In the genomic region with DNA sequence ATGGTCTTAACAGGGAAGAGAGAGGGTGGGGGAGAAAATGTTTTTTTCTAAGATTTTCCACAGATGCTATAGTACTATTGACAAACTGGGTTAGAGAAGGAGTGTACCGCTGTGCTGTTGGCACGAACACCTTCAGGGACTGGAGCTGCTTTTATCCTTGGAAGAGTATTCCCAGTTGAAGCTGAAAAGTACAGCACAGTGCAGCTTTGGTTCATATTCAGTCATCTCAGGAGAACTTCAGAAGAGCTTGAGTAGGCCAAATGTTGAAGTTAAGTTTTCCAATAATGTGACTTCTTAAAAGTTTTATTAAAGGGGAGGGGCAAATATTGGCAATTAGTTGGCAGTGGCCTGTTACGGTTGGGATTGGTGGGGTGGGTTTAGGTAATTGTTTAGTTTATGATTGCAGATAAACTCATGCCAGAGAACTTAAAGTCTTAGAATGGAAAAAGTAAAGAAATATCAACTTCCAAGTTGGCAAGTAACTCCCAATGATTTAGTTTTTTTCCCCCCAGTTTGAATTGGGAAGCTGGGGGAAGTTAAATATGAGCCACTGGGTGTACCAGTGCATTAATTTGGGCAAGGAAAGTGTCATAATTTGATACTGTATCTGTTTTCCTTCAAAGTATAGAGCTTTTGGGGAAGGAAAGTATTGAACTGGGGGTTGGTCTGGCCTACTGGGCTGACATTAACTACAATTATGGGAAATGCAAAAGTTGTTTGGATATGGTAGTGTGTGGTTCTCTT, we compare ENCODE assay signal across 1 cellular context.
A peak's percentile ranks its signal among the peaks of the same experiment; 100 is the strongest.
TF ChIP-seq lines count a peak whose summit lies in the region.

No MANE protein-coding gene starts in this region.

TF ChIP-seq in K562, 482 proteins besides CTCF, POLR2A, EP300 and RAD21 (continued from another document and continues in another):
- TF ChIP-seq, protein P1, sequence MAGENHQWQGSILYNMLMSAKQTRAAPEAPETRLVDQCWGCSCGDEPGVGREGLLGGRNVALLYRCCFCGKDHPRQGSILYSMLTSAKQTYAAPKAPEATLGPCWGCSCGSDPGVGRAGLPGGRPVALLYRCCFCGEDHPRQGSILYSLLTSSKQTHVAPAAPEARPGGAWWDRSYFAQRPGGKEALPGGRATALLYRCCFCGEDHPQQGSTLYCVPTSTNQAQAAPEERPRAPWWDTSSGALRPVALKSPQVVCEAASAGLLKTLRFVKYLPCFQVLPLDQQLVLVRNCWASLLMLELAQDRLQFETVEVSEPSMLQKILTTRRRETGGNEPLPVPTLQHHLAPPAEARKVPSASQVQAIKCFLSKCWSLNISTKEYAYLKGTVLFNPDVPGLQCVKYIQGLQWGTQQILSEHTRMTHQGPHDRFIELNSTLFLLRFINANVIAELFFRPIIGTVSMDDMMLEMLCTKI (IDR thresholded peaks at IDR 0.05; ENCODE audit: partially characterized antibody) = no peak
- TF ChIP-seq SIX5 (IDR thresholded peaks at IDR 0.05; ENCODE audit: borderline replicate concordance in 1 of 2, insufficient read depth in 1 of 2, low read depth in 1 of 2, low read length in 2 of 2) (no peak), ZNF644 (tag; IDR thresholded peaks at IDR 0.05; ENCODE audit: low read depth) (no peak), MYC (IDR thresholded peaks at IDR 0.05; ENCODE audit: low read depth, low read length) (no peak), MYC (CRISPR knock-in tag; IDR thresholded peaks at IDR 0.05; ENCODE audit: borderline replicate concordance, low read depth) (no peak), SNRNP70 (optimal IDR thresholded peaks at IDR 0.05; ENCODE audit: low read depth, low read length) (no peak), THRAP3 (IDR thresholded peaks at IDR 0.05; ENCODE audit: borderline replicate concordance) (peak; percentile 97; the same call in 1 of the 2 replicates), ZNF766 (CRISPR knock-in tag; conservative IDR thresholded peaks at IDR 0.05) (no peak), SAP30 (IDR thresholded peaks at IDR 0.05; ENCODE audit: borderline replicate concordance, insufficient read depth, low read depth, low read length, poor library complexity, severe bottlenecking) (no peak), BRD4 (IDR thresholded peaks at IDR 0.05) (no peak), RBBP5 (IDR thresholded peaks at IDR 0.05; ENCODE audit: borderline replicate concordance, insufficient read depth, low read length, poor library complexity, severe bottlenecking) (no peak), SMARCA5 (IDR thresholded peaks at IDR 0.05) (no peak), POLR3G (IDR thresholded peaks at IDR 0.05; ENCODE audit: extremely low read depth, insufficient read length, insufficient replicate concordance) (no peak), ZNF121 (CRISPR knock-in tag; conservative IDR thresholded peaks at IDR 0.05) (no peak), POLR2G (IDR thresholded peaks at IDR 0.05; ENCODE audit: low read depth, low read length) (peak; percentile 50), ZNF584 (CRISPR knock-in tag; IDR thresholded peaks at IDR 0.05; ENCODE audit: low read depth) (peak; percentile 42; the same call in 1 of the 2 replicates), POLR2B (IDR thresholded peaks at IDR 0.05; ENCODE audit: low read depth, partially characterized antibody) (peak; percentile 90), KLF13 (tag; IDR thresholded peaks at IDR 0.05; ENCODE audit: borderline replicate concordance, low read depth) (no peak), FOXJ2 (tag; IDR thresholded peaks at IDR 0.05) (no peak), FOXJ3 (CRISPR knock-in tag; IDR thresholded peaks at IDR 0.05) (no peak), SNIP1 (IDR thresholded peaks at IDR 0.05; ENCODE audit: low read depth) (no peak), CHD2 (IDR thresholded peaks at IDR 0.05; ENCODE audit: low read depth, low read length) (peak; percentile 32; the same call in 1 of the 2 replicates), HMG20B (CRISPR knock-in tag; IDR thresholded peaks at IDR 0.05) (no peak; the same call in 1 of the 2 replicates), NFE2 (IDR thresholded peaks at IDR 0.05; ENCODE audit: low read depth) (no peak), CBFA2T2 (conservative IDR thresholded peaks at IDR 0.05) (no peak), RBM14 (IDR thresholded peaks at IDR 0.05; ENCODE audit: borderline replicate concordance, insufficient read depth, low read depth, low read length) (no peak), HNRNPL (IDR thresholded peaks at IDR 0.05; ENCODE audit: low read depth, low read length) (peak; percentile 88)
- TF ChIP-seq, protein P2, sequence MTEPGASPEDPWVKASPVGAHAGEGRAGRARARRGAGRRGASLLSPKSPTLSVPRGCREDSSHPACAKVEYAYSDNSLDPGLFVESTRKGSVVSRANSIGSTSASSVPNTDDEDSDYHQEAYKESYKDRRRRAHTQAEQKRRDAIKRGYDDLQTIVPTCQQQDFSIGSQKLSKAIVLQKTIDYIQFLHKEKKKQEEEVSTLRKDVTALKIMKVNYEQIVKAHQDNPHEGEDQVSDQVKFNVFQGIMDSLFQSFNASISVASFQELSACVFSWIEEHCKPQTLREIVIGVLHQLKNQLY (CRISPR knock-in tag; conservative IDR thresholded peaks at IDR 0.05) = no peak
- TF ChIP-seq, protein P3, sequence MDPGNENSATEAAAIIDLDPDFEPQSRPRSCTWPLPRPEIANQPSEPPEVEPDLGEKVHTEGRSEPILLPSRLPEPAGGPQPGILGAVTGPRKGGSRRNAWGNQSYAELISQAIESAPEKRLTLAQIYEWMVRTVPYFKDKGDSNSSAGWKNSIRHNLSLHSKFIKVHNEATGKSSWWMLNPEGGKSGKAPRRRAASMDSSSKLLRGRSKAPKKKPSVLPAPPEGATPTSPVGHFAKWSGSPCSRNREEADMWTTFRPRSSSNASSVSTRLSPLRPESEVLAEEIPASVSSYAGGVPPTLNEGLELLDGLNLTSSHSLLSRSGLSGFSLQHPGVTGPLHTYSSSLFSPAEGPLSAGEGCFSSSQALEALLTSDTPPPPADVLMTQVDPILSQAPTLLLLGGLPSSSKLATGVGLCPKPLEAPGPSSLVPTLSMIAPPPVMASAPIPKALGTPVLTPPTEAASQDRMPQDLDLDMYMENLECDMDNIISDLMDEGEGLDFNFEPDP (CRISPR knock-in tag; IDR thresholded peaks at IDR 0.05) = no peak; the same call in 1 of the 2 replicates
- TF ChIP-seq, protein P4, sequence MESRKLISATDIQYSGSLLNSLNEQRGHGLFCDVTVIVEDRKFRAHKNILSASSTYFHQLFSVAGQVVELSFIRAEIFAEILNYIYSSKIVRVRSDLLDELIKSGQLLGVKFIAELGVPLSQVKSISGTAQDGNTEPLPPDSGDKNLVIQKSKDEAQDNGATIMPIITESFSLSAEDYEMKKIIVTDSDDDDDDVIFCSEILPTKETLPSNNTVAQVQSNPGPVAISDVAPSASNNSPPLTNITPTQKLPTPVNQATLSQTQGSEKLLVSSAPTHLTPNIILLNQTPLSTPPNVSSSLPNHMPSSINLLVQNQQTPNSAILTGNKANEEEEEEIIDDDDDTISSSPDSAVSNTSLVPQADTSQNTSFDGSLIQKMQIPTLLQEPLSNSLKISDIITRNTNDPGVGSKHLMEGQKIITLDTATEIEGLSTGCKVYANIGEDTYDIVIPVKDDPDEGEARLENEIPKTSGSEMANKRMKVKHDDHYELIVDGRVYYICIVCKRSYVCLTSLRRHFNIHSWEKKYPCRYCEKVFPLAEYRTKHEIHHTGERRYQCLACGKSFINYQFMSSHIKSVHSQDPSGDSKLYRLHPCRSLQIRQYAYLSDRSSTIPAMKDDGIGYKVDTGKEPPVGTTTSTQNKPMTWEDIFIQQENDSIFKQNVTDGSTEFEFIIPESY (CRISPR knock-in tag; IDR thresholded peaks at IDR 0.05) = peak; percentile 36; the same call in 1 of the 2 replicates
- TF ChIP-seq, protein P5, sequence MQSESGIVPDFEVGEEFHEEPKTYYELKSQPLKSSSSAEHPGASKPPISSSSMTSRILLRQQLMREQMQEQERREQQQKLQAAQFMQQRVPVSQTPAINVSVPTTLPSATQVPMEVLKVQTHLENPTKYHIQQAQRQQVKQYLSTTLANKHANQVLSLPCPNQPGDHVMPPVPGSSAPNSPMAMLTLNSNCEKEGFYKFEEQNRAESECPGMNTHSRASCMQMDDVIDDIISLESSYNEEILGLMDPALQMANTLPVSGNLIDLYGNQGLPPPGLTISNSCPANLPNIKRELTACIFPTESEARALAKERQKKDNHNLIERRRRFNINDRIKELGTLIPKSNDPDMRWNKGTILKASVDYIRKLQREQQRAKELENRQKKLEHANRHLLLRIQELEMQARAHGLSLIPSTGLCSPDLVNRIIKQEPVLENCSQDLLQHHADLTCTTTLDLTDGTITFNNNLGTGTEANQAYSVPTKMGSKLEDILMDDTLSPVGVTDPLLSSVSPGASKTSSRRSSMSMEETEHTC (IDR thresholded peaks at IDR 0.05) = no peak
- TF ChIP-seq, protein P6, sequence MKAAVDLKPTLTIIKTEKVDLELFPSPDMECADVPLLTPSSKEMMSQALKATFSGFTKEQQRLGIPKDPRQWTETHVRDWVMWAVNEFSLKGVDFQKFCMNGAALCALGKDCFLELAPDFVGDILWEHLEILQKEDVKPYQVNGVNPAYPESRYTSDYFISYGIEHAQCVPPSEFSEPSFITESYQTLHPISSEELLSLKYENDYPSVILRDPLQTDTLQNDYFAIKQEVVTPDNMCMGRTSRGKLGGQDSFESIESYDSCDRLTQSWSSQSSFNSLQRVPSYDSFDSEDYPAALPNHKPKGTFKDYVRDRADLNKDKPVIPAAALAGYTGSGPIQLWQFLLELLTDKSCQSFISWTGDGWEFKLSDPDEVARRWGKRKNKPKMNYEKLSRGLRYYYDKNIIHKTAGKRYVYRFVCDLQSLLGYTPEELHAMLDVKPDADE (conservative IDR thresholded peaks at IDR 0.05; ENCODE audit: control insufficient read depth, low read depth, low read length) = no peak; the same call in 1 of the 2 replicates
- TF ChIP-seq, protein P7, sequence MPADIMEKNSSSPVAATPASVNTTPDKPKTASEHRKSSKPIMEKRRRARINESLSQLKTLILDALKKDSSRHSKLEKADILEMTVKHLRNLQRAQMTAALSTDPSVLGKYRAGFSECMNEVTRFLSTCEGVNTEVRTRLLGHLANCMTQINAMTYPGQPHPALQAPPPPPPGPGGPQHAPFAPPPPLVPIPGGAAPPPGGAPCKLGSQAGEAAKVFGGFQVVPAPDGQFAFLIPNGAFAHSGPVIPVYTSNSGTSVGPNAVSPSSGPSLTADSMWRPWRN (IDR thresholded peaks at IDR 0.05; ENCODE audit: low read depth) = no peak
- TF ChIP-seq, protein P8, sequence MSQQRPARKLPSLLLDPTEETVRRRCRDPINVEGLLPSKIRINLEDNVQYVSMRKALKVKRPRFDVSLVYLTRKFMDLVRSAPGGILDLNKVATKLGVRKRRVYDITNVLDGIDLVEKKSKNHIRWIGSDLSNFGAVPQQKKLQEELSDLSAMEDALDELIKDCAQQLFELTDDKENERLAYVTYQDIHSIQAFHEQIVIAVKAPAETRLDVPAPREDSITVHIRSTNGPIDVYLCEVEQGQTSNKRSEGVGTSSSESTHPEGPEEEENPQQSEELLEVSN (IDR thresholded peaks at IDR 0.05; ENCODE audit: borderline replicate concordance in 1 of 2, extremely low read depth in 1 of 2, insufficient read depth in 1 of 2, insufficient read length in 1 of 2, low read depth in 1 of 2, low read length in 1 of 2, poor library complexity in 1 of 2, severe bottlenecking in 1 of 2) = no peak
- TF ChIP-seq, protein P9, sequence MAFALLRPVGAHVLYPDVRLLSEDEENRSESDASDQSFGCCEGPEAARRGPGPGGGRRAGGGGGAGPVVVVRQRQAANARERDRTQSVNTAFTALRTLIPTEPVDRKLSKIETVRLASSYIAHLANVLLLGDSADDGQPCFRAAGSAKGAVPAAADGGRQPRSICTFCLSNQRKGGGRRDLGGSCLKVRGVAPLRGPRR (CRISPR knock-in tag; IDR thresholded peaks at IDR 0.05) = no peak
- TF ChIP-seq, protein P10, sequence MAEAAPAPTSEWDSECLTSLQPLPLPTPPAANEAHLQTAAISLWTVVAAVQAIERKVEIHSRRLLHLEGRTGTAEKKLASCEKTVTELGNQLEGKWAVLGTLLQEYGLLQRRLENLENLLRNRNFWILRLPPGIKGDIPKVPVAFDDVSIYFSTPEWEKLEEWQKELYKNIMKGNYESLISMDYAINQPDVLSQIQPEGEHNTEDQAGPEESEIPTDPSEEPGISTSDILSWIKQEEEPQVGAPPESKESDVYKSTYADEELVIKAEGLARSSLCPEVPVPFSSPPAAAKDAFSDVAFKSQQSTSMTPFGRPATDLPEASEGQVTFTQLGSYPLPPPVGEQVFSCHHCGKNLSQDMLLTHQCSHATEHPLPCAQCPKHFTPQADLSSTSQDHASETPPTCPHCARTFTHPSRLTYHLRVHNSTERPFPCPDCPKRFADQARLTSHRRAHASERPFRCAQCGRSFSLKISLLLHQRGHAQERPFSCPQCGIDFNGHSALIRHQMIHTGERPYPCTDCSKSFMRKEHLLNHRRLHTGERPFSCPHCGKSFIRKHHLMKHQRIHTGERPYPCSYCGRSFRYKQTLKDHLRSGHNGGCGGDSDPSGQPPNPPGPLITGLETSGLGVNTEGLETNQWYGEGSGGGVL (CRISPR knock-in tag; IDR thresholded peaks at IDR 0.05) = no peak
- TF ChIP-seq, protein P11, sequence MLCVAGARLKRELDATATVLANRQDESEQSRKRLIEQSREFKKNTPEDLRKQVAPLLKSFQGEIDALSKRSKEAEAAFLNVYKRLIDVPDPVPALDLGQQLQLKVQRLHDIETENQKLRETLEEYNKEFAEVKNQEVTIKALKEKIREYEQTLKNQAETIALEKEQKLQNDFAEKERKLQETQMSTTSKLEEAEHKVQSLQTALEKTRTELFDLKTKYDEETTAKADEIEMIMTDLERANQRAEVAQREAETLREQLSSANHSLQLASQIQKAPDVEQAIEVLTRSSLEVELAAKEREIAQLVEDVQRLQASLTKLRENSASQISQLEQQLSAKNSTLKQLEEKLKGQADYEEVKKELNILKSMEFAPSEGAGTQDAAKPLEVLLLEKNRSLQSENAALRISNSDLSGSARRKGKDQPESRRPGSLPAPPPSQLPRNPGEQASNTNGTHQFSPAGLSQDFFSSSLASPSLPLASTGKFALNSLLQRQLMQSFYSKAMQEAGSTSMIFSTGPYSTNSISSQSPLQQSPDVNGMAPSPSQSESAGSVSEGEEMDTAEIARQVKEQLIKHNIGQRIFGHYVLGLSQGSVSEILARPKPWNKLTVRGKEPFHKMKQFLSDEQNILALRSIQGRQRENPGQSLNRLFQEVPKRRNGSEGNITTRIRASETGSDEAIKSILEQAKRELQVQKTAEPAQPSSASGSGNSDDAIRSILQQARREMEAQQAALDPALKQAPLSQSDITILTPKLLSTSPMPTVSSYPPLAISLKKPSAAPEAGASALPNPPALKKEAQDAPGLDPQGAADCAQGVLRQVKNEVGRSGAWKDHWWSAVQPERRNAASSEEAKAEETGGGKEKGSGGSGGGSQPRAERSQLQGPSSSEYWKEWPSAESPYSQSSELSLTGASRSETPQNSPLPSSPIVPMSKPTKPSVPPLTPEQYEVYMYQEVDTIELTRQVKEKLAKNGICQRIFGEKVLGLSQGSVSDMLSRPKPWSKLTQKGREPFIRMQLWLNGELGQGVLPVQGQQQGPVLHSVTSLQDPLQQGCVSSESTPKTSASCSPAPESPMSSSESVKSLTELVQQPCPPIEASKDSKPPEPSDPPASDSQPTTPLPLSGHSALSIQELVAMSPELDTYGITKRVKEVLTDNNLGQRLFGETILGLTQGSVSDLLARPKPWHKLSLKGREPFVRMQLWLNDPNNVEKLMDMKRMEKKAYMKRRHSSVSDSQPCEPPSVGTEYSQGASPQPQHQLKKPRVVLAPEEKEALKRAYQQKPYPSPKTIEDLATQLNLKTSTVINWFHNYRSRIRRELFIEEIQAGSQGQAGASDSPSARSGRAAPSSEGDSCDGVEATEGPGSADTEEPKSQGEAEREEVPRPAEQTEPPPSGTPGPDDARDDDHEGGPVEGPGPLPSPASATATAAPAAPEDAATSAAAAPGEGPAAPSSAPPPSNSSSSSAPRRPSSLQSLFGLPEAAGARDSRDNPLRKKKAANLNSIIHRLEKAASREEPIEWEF (CRISPR knock-in tag; IDR thresholded peaks at IDR 0.05) = peak; percentile 79
